ENCODE assay signal across 15 cellular contexts in genomic region chr6:146595981-146596731, GRCh38. TPM values are rescaled to one million over a fixed set of nuclear protein-coding genes. Genes with fewer than 3 reads are reported as not detected.
DNase-seq lines count a peak whose midpoint lies in the region; ATAC-seq, FAIRE-seq and TF ChIP-seq lines count a peak whose summit lies in the region.
"Had no signal": no experiment of that assay in that cellular context is flagged by ENCODE, and none has a peak within 500 bp of the region (broad histone marks: within the 10 kb centered on the region; RNA-seq: fewer than 3 reads in every experiment).

No MANE protein-coding gene starts in this region.

- no peak overlapping the region for H3K4ac ChIP-seq in mesenchymal stem cell (ENCODE audit: low read depth in 1 of 2, low read length in 2 of 2)

- no peak overlapping the region for H3K9ac ChIP-seq in Karpas-422 (ENCODE audit: low read length)
- H3K9ac ChIP-seq in mesenchymal stem cell (ENCODE audit: low read length) = no peak overlapping the region
- no peak overlapping the region for H3K9ac ChIP-seq in kidney (ENCODE audit: low read length in 2 of 2)

- no peaks in the 10 kb centered on the region for H3K9me3 Mint-ChIP-seq in natural killer cell treated with Interleukin-12 subunit alpha and Interleukin-12 subunit beta and Interleukin-15 and Interleukin-18, amount 100 ng/mL, for 72 hours

- H2BK5ac ChIP-seq in mesenchymal stem cell (ENCODE audit: low read depth, low read length, poor library complexity, severe bottlenecking) = peak overlapping the region; percentile 24

- H3K14ac ChIP-seq in mesenchymal stem cell (ENCODE audit: low read length in 2 of 2) = no peak overlapping the region

- H3K27ac ChIP-seq in Karpas-422 (ENCODE audit: low read length) (no peak overlapping the region), mesenchymal stem cell (ENCODE audit: low read length, poor library complexity, severe bottlenecking) (no peak overlapping the region), kidney (ENCODE audit: low read depth in 2 of 2, low read length in 2 of 2) (no peak overlapping the region)
- H3K27ac ChIP-seq: C4-2B had no signal

- 0 out of 2 replicates have a peak overlapping the region, but pooled peaks have one; percentile 7 for H3K4me3 ChIP-seq in Karpas-422 (ENCODE audit: low read length)
- H3K4me3 ChIP-seq in mesenchymal stem cell (ENCODE audit: insufficient read depth in 1 of 2, low read depth in 1 of 2, low read length in 2 of 2) = no peak overlapping the region
- no peak overlapping the region for H3K4me3 ChIP-seq in kidney (ENCODE audit: low read length in 2 of 2)

- H3K27me3 ChIP-seq in Karpas-422 (ENCODE audit: low read length) (no peaks in the 10 kb centered on the region), mesenchymal stem cell (ENCODE audit: control insufficient read depth in 1 of 2, insufficient read depth in 1 of 2, low read length in 2 of 2) (no peaks in the 10 kb centered on the region)

- intact Hi-C loops in kidney (cut with DNase I) = no loop called here

- peak; percentile 90 for DNase-seq in GF-D8 (lab: John Stamatoyannopoulos, UW)
- peak; percentile 86 for DNase-seq in Karpas-422
- DNase-seq in UCSD-AML1 (lab: John Stamatoyannopoulos, UW; ENCODE audit: unreplicated experiment) = peak; percentile 55
- DNase-seq in mesenchymal stem cell = no peak
- DNase-seq in natural killer cell treated with Interleukin-12 subunit alpha and Interleukin-12 subunit beta and Interleukin-15 and Interleukin-18, amount 100 ng/mL, for 72 hours (ENCODE audit: low spot score) = no peak
- DNase-seq in kidney = no peak
- DNase-seq in erythroblast (lab: John Stamatoyannopoulos, UW) = no peak
- DNase-seq: NCI-H1436 treated with DMSO at 0.1 percent for 48 hours; NK-92 treated with Interleukin-12 subunit alpha and Interleukin-12 subunit beta, amount 100 ng/mL, for 24 hours; stimulated activated CD4-positive, alpha-beta T cell treated with anti-CD3 and anti-CD28 coated beads, Interleukin-4, amount 100 ng/mL, for 1 hour had no signal

- H3K4me1 Mint-ChIP-seq in natural killer cell treated with Interleukin-12 subunit alpha and Interleukin-12 subunit beta and Interleukin-15 and Interleukin-18, amount 100 ng/mL, for 72 hours (ENCODE audit: low read depth in 2 of 2) = peaks cover 0 to 4% of the 10 kb centered on the region in 2 donors

- H4K91ac ChIP-seq in mesenchymal stem cell (ENCODE audit: low read length) = no peak overlapping the region

- no peaks in the 10 kb centered on the region for H3K79me2 ChIP-seq in Karpas-422 (ENCODE audit: low read length)

- no peak overlapping the region for H3K4me3 Mint-ChIP-seq in natural killer cell treated with Interleukin-12 subunit alpha and Interleukin-12 subunit beta and Interleukin-15 and Interleukin-18, amount 100 ng/mL, for 72 hours
- H3K4me3 Mint-ChIP-seq: central memory CD8-positive, alpha-beta T cell had no signal

- no peaks in the 10 kb centered on the region for H3K9me2 ChIP-seq in Karpas-422 (replicated peaks; ENCODE audit: insufficient read depth, low read length)

- H2AFZ ChIP-seq in Karpas-422 (ENCODE audit: low read length) (no peak overlapping the region), mesenchymal stem cell (ENCODE audit: low read depth, low read length) (no peak overlapping the region)

- peaks cover 0 to 3% of the 10 kb centered on the region in 2 donors for H3K27me3 Mint-ChIP-seq in natural killer cell treated with Interleukin-12 subunit alpha and Interleukin-12 subunit beta and Interleukin-15 and Interleukin-18, amount 100 ng/mL, for 72 hours
- H3K27me3 Mint-ChIP-seq: central memory CD8-positive, alpha-beta T cell had no signal

- no peak overlapping the region for H3K27ac Mint-ChIP-seq in natural killer cell treated with Interleukin-12 subunit alpha and Interleukin-12 subunit beta and Interleukin-15 and Interleukin-18, amount 100 ng/mL, for 72 hours

- no peak overlapping the region for H2AK5ac ChIP-seq in mesenchymal stem cell (ENCODE audit: low read length, severe bottlenecking)

- no peak overlapping the region for H2BK12ac ChIP-seq in mesenchymal stem cell (ENCODE audit: low read length in 2 of 2)

- H3K36me3 ChIP-seq in Karpas-422 (ENCODE audit: insufficient read depth, low read length) (no peaks in the 10 kb centered on the region), mesenchymal stem cell (ENCODE audit: control insufficient read depth in 1 of 2, insufficient read depth in 2 of 2, low read depth in 1 of 2, low read length in 2 of 2) (no peaks in the 10 kb centered on the region), kidney (ENCODE audit: control insufficient read depth in 1 of 2, insufficient read depth in 2 of 2, low read length in 2 of 2) (no peaks in the 10 kb centered on the region)

- H4K20me1 ChIP-seq in Karpas-422 (ENCODE audit: insufficient read depth, low read depth, low read length) = no peaks in the 10 kb centered on the region

- ATAC-seq in natural killer cell treated with Interleukin-12 subunit alpha and Interleukin-12 subunit beta and Interleukin-15 and Interleukin-18, amount 100 ng/mL, for 72 hours = no peak
- no peak for ATAC-seq in GM18511 (IDR thresholded peaks at IDR 0.05; ENCODE audit: unreplicated experiment)

- WGBS in mesenchymal stem cell = 100% methylated on average over 2 of the region's 2 CpGs

- H3K4me2 ChIP-seq in Karpas-422 (ENCODE audit: low read depth, low read length, poor library complexity, severe bottlenecking) = peak overlapping the region; percentile 52
- no peak overlapping the region for H3K4me2 ChIP-seq in mesenchymal stem cell (ENCODE audit: low read length, poor library complexity, severe bottlenecking)

- H3K79me1 ChIP-seq in mesenchymal stem cell (replicated peaks; ENCODE audit: low read length, poor library complexity, severe bottlenecking) = no peaks in the 10 kb centered on the region

- TF ChIP-seq POLR2A in erythroblast (IDR thresholded peaks at IDR 0.05; ENCODE audit: low read length) = no peak

- H3K23ac ChIP-seq in mesenchymal stem cell (ENCODE audit: low read length in 2 of 2) = no peak overlapping the region

- TF ChIP-seq CTCF in kidney (IDR thresholded peaks at IDR 0.05; ENCODE audit: borderline replicate concordance, extremely low read depth, insufficient read depth) = no peak

- H3K18ac ChIP-seq in mesenchymal stem cell (ENCODE audit: low read depth in 1 of 2, low read length in 2 of 2) = no peak overlapping the region

- H4K8ac ChIP-seq in mesenchymal stem cell (ENCODE audit: low read length) = no peak overlapping the region

- H2BK15ac ChIP-seq in mesenchymal stem cell (ENCODE audit: low read depth, poor library complexity, severe bottlenecking) = no peak overlapping the region

- H3K9me3 ChIP-seq in Karpas-422 (ENCODE audit: low read length) (no peaks in the 10 kb centered on the region), mesenchymal stem cell (ENCODE audit: control insufficient read depth, low read length) (no peaks in the 10 kb centered on the region), kidney (ENCODE audit: control insufficient read depth in 1 of 2, low read length in 2 of 2) (no peaks in the 10 kb centered on the region)

- peaks cover 33% of the 10 kb centered on the region for H3K4me1 ChIP-seq in Karpas-422 (ENCODE audit: low read length)
- peaks cover 9% of the 10 kb centered on the region for H3K4me1 ChIP-seq in mesenchymal stem cell (ENCODE audit: control insufficient read depth, insufficient read depth, low read depth, low read length)
- H3K4me1 ChIP-seq in kidney (ENCODE audit: control insufficient read depth in 1 of 2, insufficient read depth in 1 of 2, low read depth in 1 of 2, low read length in 2 of 2) = peaks cover 0 to 3% of the 10 kb centered on the region in 2 donors

- FAIRE-seq in kidney (lab: Jason Lieb, UNC) = no peak
- FAIRE-seq: islet of Langerhans had no signal

- H3K36me3 Mint-ChIP-seq in natural killer cell treated with Interleukin-12 subunit alpha and Interleukin-12 subunit beta and Interleukin-15 and Interleukin-18, amount 100 ng/mL, for 72 hours = no peaks in the 10 kb centered on the region

- no peak overlapping the region for H2BK120ac ChIP-seq in mesenchymal stem cell (ENCODE audit: low read depth, low read length)

RNA-seq across cellular contexts. Expression of gene ADGB, which starts 2.6 kb away (rescaled TPM):
- not detected in 2 replicates for total RNA-seq in Karpas-422 (2014; rRNA removed; shearing (Covaris generic); ENCODE audit: low replicate concordance)
- not detected for polyA plus RNA-seq in mesenchymal stem cell (2013, experiment 1 of 2)
- polyA plus RNA-seq in mesenchymal stem cell (2013, experiment 2 of 2) = not detected
- not detected for total RNA-seq in natural killer cell treated with Interleukin-12 subunit alpha and Interleukin-12 subunit beta and Interleukin-15 and Interleukin-18, amount 100 ng/mL, for 72 hours
- not detected for total RNA-seq in kidney
- not detected for polyA plus RNA-seq in kidney (ENCODE audit: insufficient read depth, low read depth, low replicate concordance)
- total RNA-seq: omental fat pad had no signal

RNA-seq across cellular contexts. Expression of gene RAB32, which starts 52.5 kb away (rescaled TPM):
- total RNA-seq in Karpas-422 (2014; rRNA removed; shearing (Covaris generic); ENCODE audit: low replicate concordance) = not detected in 2 replicates
- polyA plus RNA-seq in mesenchymal stem cell (2013, experiment 1 of 2) = 85.0 TPM
- polyA plus RNA-seq in mesenchymal stem cell (2013, experiment 2 of 2) = 90.3 TPM
- 1 to 10 TPM; 2.3 to 2.5 TPM for total RNA-seq in natural killer cell treated with Interleukin-12 subunit alpha and Interleukin-12 subunit beta and Interleukin-15 and Interleukin-18, amount 100 ng/mL, for 72 hours
- 19.9 TPM for total RNA-seq in kidney
- 39.1 TPM for polyA plus RNA-seq in kidney (ENCODE audit: insufficient read depth, low read depth, low replicate concordance)

Comparison
In these comparisons a context has a peak if more than half of its experiments do, and no peak if none do; other contexts are left out.
1. DNase-seq: peak in GF-D8 (single experiment), Karpas-422 (single experiment) and UCSD-AML1 (single experiment); none in mesenchymal stem cell (single experiment), natural killer cell treated with Interleukin-12 subunit alpha and Interleukin-12 subunit beta and Interleukin-15 and Interleukin-18, amount 100 ng/mL, for 72 hours (single experiment), kidney (single experiment) and erythroblast (0 of 2).